In genomic region chr1:63635681-63636080, GRCh38 we compare ENCODE assay signal across 21 cellular contexts. TPM values are rescaled to one million over a fixed set of nuclear protein-coding genes. Genes with fewer than 3 reads are reported as not detected.
A peak's percentile ranks its signal among the peaks of the same experiment; 100 is the strongest.
DNase-seq lines count a peak whose midpoint lies in the region; ATAC-seq and TF ChIP-seq lines count a peak whose summit lies in the region.
"Had no signal": no experiment of that assay in that cellular context is flagged by ENCODE, and none has a peak within 500 bp of the region (broad histone marks: within the 10 kb centered on the region; RNA-seq: fewer than 3 reads in every experiment).

No MANE protein-coding gene starts in this region.

- H2AK5ac ChIP-seq in mesenchymal stem cell (ENCODE audit: low read length, severe bottlenecking) = no peak overlapping the region

- peaks cover 2% of the 10 kb centered on the region for H3K79me1 ChIP-seq in mesenchymal stem cell (replicated peaks; ENCODE audit: low read length, poor library complexity, severe bottlenecking)

- peaks cover 10 to 71% of the 10 kb centered on the region in 2 experiments for H3K36me3 ChIP-seq in mesenchymal stem cell (ENCODE audit: control insufficient read depth in 1 of 2, insufficient read depth in 2 of 2, low read depth in 1 of 2, low read length in 2 of 2)
- peaks cover 0 to 86% of the 10 kb centered on the region in 2 donors for H3K36me3 ChIP-seq in gastrocnemius medialis

- peak; percentile 34 for DNase-seq in AG20443 (ENCODE audit: low spot score)
- DNase-seq in NCI-H226 = peak; percentile 36
- DNase-seq in fibroblast of gingiva (ENCODE audit: low read depth) = peak; percentile 92
- DNase-seq in mesenchymal stem cell = peak; percentile 31
- DNase-seq in activated naive CD4-positive, alpha-beta T cell treated with anti-CD3 and anti-CD28 coated beads, Interleukin-2, amount 10 ng/mL, durations not matched to agents 7 days and 5 days = no peak
- DNase-seq in HEK293T (ENCODE audit: extremely low spot score) = no peak
- DNase-seq in activated CD8-positive, alpha-beta T cell treated with anti-CD3 and anti-CD28 coated beads for 36 hours = no peak
- DNase-seq in gastrocnemius medialis = no peak
- DNase-seq: activated CD4-positive, alpha-beta memory T cell treated with anti-CD3 and anti-CD28 coated beads for 36 hours; activated gamma-delta T cell; activated naive CD8-positive, alpha-beta T cell treated with anti-CD3 and anti-CD28 coated beads, Interleukin-2, amount 50 U/mL, for 24 hours; foreskin keratinocyte; hypothalamus; left ventricle myocardium superior; NCI-H1694; NCI-H2171 treated with DMSO at 0.1 percent for 48 hours; NCI-H526; SJCRH30; stimulated activated naive CD8-positive, alpha-beta T cell treated with anti-CD3 and anti-CD28 coated beads, Interleukin-15, Interleukin-2, amounts not matched to agents 100 U/mL and 50 U/mL, for 24 hours had no signal

- CTCF ChIA-PET in activated naive CD4-positive, alpha-beta T cell treated with anti-CD3 and anti-CD28 coated beads, Interleukin-2, amount 10 ng/mL, durations not matched to agents 7 days and 5 days (lab: Charles Lee) = no interaction called here
- CTCF ChIA-PET in HEK293T (lab: Yijun Ruan, JAX) = no interaction called here
- CTCF ChIA-PET in activated CD8-positive, alpha-beta T cell treated with anti-CD3 and anti-CD28 coated beads for 36 hours (lab: Charles Lee) = interaction anchor here (0.8 kb wide), 1 partner anchor 19 kb away, joined by 3 read pairs; no protein-coding TSS in a partner anchor

- H3K4me3 ChIP-seq in mesenchymal stem cell (ENCODE audit: insufficient read depth in 1 of 2, low read depth in 1 of 2, low read length in 2 of 2) (no peak overlapping the region), gastrocnemius medialis (no peak overlapping the region)
- H3K4me3 ChIP-seq: SJCRH30 had no signal

- no peak for ATAC-seq in activated CD8-positive, alpha-beta T cell treated with anti-CD3 and anti-CD28 coated beads for 36 hours
- ATAC-seq in gastrocnemius medialis = no peak
- ATAC-seq: activated naive CD8-positive, alpha-beta T cell treated with anti-CD3 and anti-CD28 coated beads, Interleukin-2, amount 50 U/mL, for 24 hours; foreskin keratinocyte; left ventricle myocardium superior; stimulated activated naive CD8-positive, alpha-beta T cell treated with anti-CD3 and anti-CD28 coated beads, Interleukin-15, Interleukin-2, amounts not matched to agents 100 U/mL and 50 U/mL, for 24 hours had no signal

- no peak overlapping the region for H3K4me3 Mint-ChIP-seq in activated naive CD4-positive, alpha-beta T cell treated with anti-CD3 and anti-CD28 coated beads, Interleukin-2, amount 10 ng/mL, durations not matched to agents 7 days and 5 days
- no peak overlapping the region for H3K4me3 Mint-ChIP-seq in activated CD8-positive, alpha-beta T cell treated with anti-CD3 and anti-CD28 coated beads for 36 hours
- H3K4me3 Mint-ChIP-seq: activated CD4-positive, alpha-beta memory T cell treated with anti-CD3 and anti-CD28 coated beads for 36 hours; activated naive CD8-positive, alpha-beta T cell treated with anti-CD3 and anti-CD28 coated beads, Interleukin-2, amount 50 U/mL, for 24 hours; dendritic cell treated with granulocyte-macrophage colony-stimulating factor and Interleukin-4, amounts not matched to agents 40 ng/mL and 50 ng/mL, for 4 days; nephron had no signal

- no peak overlapping the region for H3K27ac ChIP-seq in mesenchymal stem cell (ENCODE audit: low read length, poor library complexity, severe bottlenecking)
- H3K27ac ChIP-seq in gastrocnemius medialis = peak overlapping the region in 1 of 4 donors; percentile 9
- H3K27ac ChIP-seq: foreskin keratinocyte, SJCRH30 had no signal

- H3K4ac ChIP-seq in mesenchymal stem cell (ENCODE audit: low read depth in 1 of 2, low read length in 2 of 2) = no peak overlapping the region

- no peak overlapping the region for H3K4me2 ChIP-seq in mesenchymal stem cell (ENCODE audit: low read length, poor library complexity, severe bottlenecking)

- H2BK5ac ChIP-seq in mesenchymal stem cell (ENCODE audit: low read depth, low read length, poor library complexity, severe bottlenecking) = no peak overlapping the region

- no peak overlapping the region for H4K91ac ChIP-seq in mesenchymal stem cell (ENCODE audit: low read length)

- POLR2A ChIA-PET in HEK293T (lab: Yijun Ruan, JAX) = no interaction called here
- POLR2A ChIA-PET in activated CD8-positive, alpha-beta T cell treated with anti-CD3 and anti-CD28 coated beads for 36 hours (lab: Charles Lee) = no interaction called here

- H3K4me1 Mint-ChIP-seq in activated naive CD4-positive, alpha-beta T cell treated with anti-CD3 and anti-CD28 coated beads, Interleukin-2, amount 10 ng/mL, durations not matched to agents 7 days and 5 days = peaks cover 16% of the 10 kb centered on the region
- H3K4me1 Mint-ChIP-seq in activated CD8-positive, alpha-beta T cell treated with anti-CD3 and anti-CD28 coated beads for 36 hours (ENCODE audit: low read depth) = no peaks in the 10 kb centered on the region

- no peak overlapping the region for H2AFZ ChIP-seq in mesenchymal stem cell (ENCODE audit: low read depth, low read length)

- H3K18ac ChIP-seq in mesenchymal stem cell (ENCODE audit: low read depth in 1 of 2, low read length in 2 of 2) = no peak overlapping the region

- WGBS in mesenchymal stem cell = no CpG with 5 or more reads among the region's 1 CpG

- H3K27ac Mint-ChIP-seq in activated naive CD4-positive, alpha-beta T cell treated with anti-CD3 and anti-CD28 coated beads, Interleukin-2, amount 10 ng/mL, durations not matched to agents 7 days and 5 days = no peak overlapping the region
- no peak overlapping the region for H3K27ac Mint-ChIP-seq in activated CD8-positive, alpha-beta T cell treated with anti-CD3 and anti-CD28 coated beads for 36 hours
- H3K27ac Mint-ChIP-seq: activated CD4-positive, alpha-beta memory T cell treated with anti-CD3 and anti-CD28 coated beads for 36 hours; activated naive CD8-positive, alpha-beta T cell treated with anti-CD3 and anti-CD28 coated beads, Interleukin-2, amount 50 U/mL, for 24 hours; dendritic cell treated with granulocyte-macrophage colony-stimulating factor and Interleukin-4, amounts not matched to agents 40 ng/mL and 50 ng/mL, for 4 days had no signal

- H3K23ac ChIP-seq in mesenchymal stem cell (ENCODE audit: low read length in 2 of 2) = no peak overlapping the region

- intact Hi-C loops in activated CD8-positive, alpha-beta T cell treated with anti-CD3 and anti-CD28 coated beads for 36 hours (cut with micrococcal nuclease) = no loop called here
- intact Hi-C loops in gastrocnemius medialis (cut with DNase I; ENCODE audit: low total_unique reads) = no loop called here

- H3K9me3 ChIP-seq in mesenchymal stem cell (ENCODE audit: control insufficient read depth, low read length) (no peaks in the 10 kb centered on the region), gastrocnemius medialis (no peaks in the 10 kb centered on the region)
- H3K9me3 ChIP-seq: SJCRH30 had no signal

- no peaks in the 10 kb centered on the region for H3K9me3 Mint-ChIP-seq in activated naive CD4-positive, alpha-beta T cell treated with anti-CD3 and anti-CD28 coated beads, Interleukin-2, amount 10 ng/mL, durations not matched to agents 7 days and 5 days
- H3K9me3 Mint-ChIP-seq in activated CD8-positive, alpha-beta T cell treated with anti-CD3 and anti-CD28 coated beads for 36 hours = no peaks in the 10 kb centered on the region
- H3K9me3 Mint-ChIP-seq: activated CD4-positive, alpha-beta memory T cell treated with anti-CD3 and anti-CD28 coated beads for 36 hours; activated naive CD8-positive, alpha-beta T cell treated with anti-CD3 and anti-CD28 coated beads, Interleukin-2, amount 50 U/mL, for 24 hours; dendritic cell treated with granulocyte-macrophage colony-stimulating factor and Interleukin-4, amounts not matched to agents 40 ng/mL and 50 ng/mL, for 4 days; nephron had no signal

- H3K27me3 Mint-ChIP-seq in activated naive CD4-positive, alpha-beta T cell treated with anti-CD3 and anti-CD28 coated beads, Interleukin-2, amount 10 ng/mL, durations not matched to agents 7 days and 5 days = no peaks in the 10 kb centered on the region
- H3K27me3 Mint-ChIP-seq in activated CD8-positive, alpha-beta T cell treated with anti-CD3 and anti-CD28 coated beads for 36 hours = no peaks in the 10 kb centered on the region
- H3K27me3 Mint-ChIP-seq: activated CD4-positive, alpha-beta memory T cell treated with anti-CD3 and anti-CD28 coated beads for 36 hours; activated naive CD8-positive, alpha-beta T cell treated with anti-CD3 and anti-CD28 coated beads, Interleukin-2, amount 50 U/mL, for 24 hours; dendritic cell treated with granulocyte-macrophage colony-stimulating factor and Interleukin-4, amounts not matched to agents 40 ng/mL and 50 ng/mL, for 4 days had no signal

- H2BK120ac ChIP-seq in mesenchymal stem cell (ENCODE audit: low read depth, low read length) = no peak overlapping the region

- no peak overlapping the region for H2BK15ac ChIP-seq in mesenchymal stem cell (ENCODE audit: low read depth, poor library complexity, severe bottlenecking)

- H3K9ac ChIP-seq in mesenchymal stem cell (ENCODE audit: low read length) = no peak overlapping the region

- H3K14ac ChIP-seq in mesenchymal stem cell (ENCODE audit: low read length in 2 of 2) = no peak overlapping the region

- in situ Hi-C loops in gastrocnemius medialis (cut with MboI; ENCODE audit: low sequenced_read_pairs in 4 of 4) = no loop called here

- no peak for TF ChIP-seq POLR2A in gastrocnemius medialis (IDR thresholded peaks at IDR 0.05)

- TF ChIP-seq CTCF in activated CD8-positive, alpha-beta T cell treated with anti-CD3 and anti-CD28 coated beads for 36 hours (IDR thresholded peaks at IDR 0.05) = no peak
- TF ChIP-seq CTCF in gastrocnemius medialis (IDR thresholded peaks at IDR 0.05 in 4 of 5, conservative IDR thresholded peaks at IDR 0.05 in 1 of 5) = no peak

- H3K4me1 ChIP-seq in mesenchymal stem cell (ENCODE audit: control insufficient read depth, insufficient read depth, low read depth, low read length) (peaks cover 3% of the 10 kb centered on the region), gastrocnemius medialis (peaks cover 12 to 19% of the 10 kb centered on the region in 2 donors)

- peaks cover 60% of the 10 kb centered on the region for H3K36me3 Mint-ChIP-seq in activated naive CD4-positive, alpha-beta T cell treated with anti-CD3 and anti-CD28 coated beads, Interleukin-2, amount 10 ng/mL, durations not matched to agents 7 days and 5 days
- H3K36me3 Mint-ChIP-seq in activated CD8-positive, alpha-beta T cell treated with anti-CD3 and anti-CD28 coated beads for 36 hours (ENCODE audit: low read depth) = peaks cover 52% of the 10 kb centered on the region

- H4K8ac ChIP-seq in mesenchymal stem cell (ENCODE audit: low read length) = no peak overlapping the region

- no peak overlapping the region for H2BK12ac ChIP-seq in mesenchymal stem cell (ENCODE audit: low read length in 2 of 2)

- no peaks in the 10 kb centered on the region for H3K27me3 ChIP-seq in mesenchymal stem cell (ENCODE audit: control insufficient read depth in 1 of 2, insufficient read depth in 1 of 2, low read length in 2 of 2)
- H3K27me3 ChIP-seq in gastrocnemius medialis = no peaks in the 10 kb centered on the region
- H3K27me3 ChIP-seq: foreskin keratinocyte, SJCRH30 had no signal

TF ChIP-seq in HEK293T, 16 proteins besides CTCF, POLR2A, EP300 and RAD21:
- no peak for TF ChIP-seq LEF1 (IDR thresholded peaks at IDR 0.05; ENCODE audit: borderline replicate concordance)

RNA-seq across cellular contexts. Expression of gene PGM1, which starts 42.5 kb away (rescaled TPM):
- polyA plus RNA-seq in mesenchymal stem cell (2013, experiment 1 of 2) = 22.1 TPM
- polyA plus RNA-seq in mesenchymal stem cell (2013, experiment 2 of 2) = 21.4 TPM
- 10 to 100 TPM; 47.4 to 48.9 TPM for total RNA-seq in activated CD8-positive, alpha-beta T cell treated with anti-CD3 and anti-CD28 coated beads for 36 hours
- total RNA-seq in gastrocnemius medialis = 100 to 1,000 TPM; 320 to 713 (median 666) TPM

Comparison
In these comparisons a context has a peak if more than half of its experiments do, and no peak if none do; other contexts are left out.
1. DNase-seq: peak in AG20443 (single experiment), NCI-H226 (single experiment), fibroblast of gingiva (single experiment) and mesenchymal stem cell (single experiment); none in activated naive CD4-positive, alpha-beta T cell treated with anti-CD3 and anti-CD28 coated beads, Interleukin-2, amount 10 ng/mL, durations not matched to agents 7 days and 5 days (single experiment), HEK293T (single experiment), activated CD8-positive, alpha-beta T cell treated with anti-CD3 and anti-CD28 coated beads for 36 hours (single experiment) and gastrocnemius medialis (0 of 2).
2. RNA of gene PGM1, which starts 42.5 kb away (total RNA-seq): 320 to 713 TPM in gastrocnemius medialis; 47.4 to 48.9 TPM in activated CD8-positive, alpha-beta T cell treated with anti-CD3 and anti-CD28 coated beads for 36 hours; every median in the first group is over 4 times any median in the second.